Comparison of ENCODE assay signal across 20 cellular contexts in genomic region chr7:40907286-40907685, GRCh38.
A peak's percentile ranks its signal among the peaks of the same experiment; 100 is the strongest.
DNase-seq lines count a peak whose midpoint lies in the region; ATAC-seq, FAIRE-seq and TF ChIP-seq lines count a peak whose summit lies in the region.
"Had no signal": no experiment of that assay in that cellular context is flagged by ENCODE, and none has a peak within 500 bp of the region (broad histone marks: within the 10 kb centered on the region; RNA-seq: fewer than 3 reads in every experiment).

No MANE protein-coding gene starts in this region.

- no peak overlapping the region for H2AK5ac ChIP-seq in IMR-90 (ENCODE audit: low read depth, low read length)

- H2BK5ac ChIP-seq in IMR-90 (ENCODE audit: low read depth, low read length, poor library complexity, severe bottlenecking): peak overlapping the region; percentile 53

- no peak overlapping the region for H3K4me2 ChIP-seq in IMR-90 (ENCODE audit: low read depth, low read length)
- no peak overlapping the region for H3K4me2 ChIP-seq in GM12878 (ENCODE audit: control insufficient read depth, insufficient read depth)
- H3K4me2 ChIP-seq: A549; BLaER1 treated with 17β-estradiol and CSF1 and Interleukin-3, amounts not matched to agents 10 nM and 100 nM had no signal

- H3K23ac ChIP-seq in IMR-90 (ENCODE audit: low read depth, low read length): no peak overlapping the region

- CTCF ChIA-PET in IMR-90 (lab: Yijun Ruan, JAX): interaction anchor here (0.6 kb wide), 1 partner anchor 19 kb away, joined by 3 read pairs; no protein-coding TSS in a partner anchor
- CTCF ChIA-PET in GM12878 (lab: Yijun Ruan, JAX): interaction anchor here (0.8 to 1.1 kb wide), 3 partner anchors 10 to 96 kb away, joined by 4 to 5 read pairs (median 5); no protein-coding TSS in a partner anchor

- SMC1A ChIA-PET in GM12878 (lab: Charles Lee; ENCODE audit: uncharacterized antibody, unreplicated experiment): no interaction called here

- no peak overlapping the region for H2BK20ac ChIP-seq in IMR-90 (ENCODE audit: low read depth, low read length)

- RAD21 ChIA-PET in GM12878 (lab: Charles Lee; ENCODE audit: unreplicated experiment): interaction anchor here (1.8 kb wide), 1 partner anchor 12 kb away, joined by 6 read pairs; no protein-coding TSS in a partner anchor

- DNase-seq in IMR-90 (no peak), GM12878 (ENCODE audit: low read depth, low spot score) (no peak), mucosa of descending colon (no peak), breast epithelium (ENCODE audit: low spot score in 2 of 2) (no peak)
- DNase-seq in activated naive CD4-positive, alpha-beta T cell (lab: John Stamatoyannopoulos, UW): no peak
- no peak for DNase-seq in stimulated activated CD4-positive, alpha-beta T cell treated with anti-CD3 and anti-CD28 coated beads, Interleukin-4, amount 100 ng/mL, for 4 hours
- DNase-seq: AML-193; Caco-2; Calu3; CD4-positive, alpha-beta T cell; CD8-positive, alpha-beta T cell; DMS79 treated with DMSO at 0.1 percent for 48 hours; GF-D8 had no signal

- H4K20me1 ChIP-seq in IMR-90 (ENCODE audit: insufficient read depth, low read length) (no peaks in the 10 kb centered on the region), GM12878 (ENCODE audit: control insufficient read depth, insufficient read depth) (no peaks in the 10 kb centered on the region)
- H4K20me1 ChIP-seq: BLaER1 treated with 17β-estradiol and CSF1 and Interleukin-3, amounts not matched to agents 10 nM and 100 nM had no signal

- no peak for ATAC-seq in IMR-90 (ENCODE audit: low read depth)
- no peak; the same call in 2 of the 3 replicates for ATAC-seq in GM12878
- peak; percentile 56 for ATAC-seq in mucosa of descending colon
- ATAC-seq: A549; CD8-positive, alpha-beta T cell had no signal

- H3K9me3 ChIP-seq in IMR-90 (ENCODE audit: control insufficient read depth, insufficient read depth, low read length) (no peaks in the 10 kb centered on the region), GM12878 (replicated peaks; ENCODE audit: control insufficient read depth, insufficient read depth, low read length) (no peaks in the 10 kb centered on the region), mucosa of descending colon (no peaks in the 10 kb centered on the region), breast epithelium (no peaks in the 10 kb centered on the region)
- H3K9me3 ChIP-seq: A549; BLaER1 treated with 17β-estradiol and CSF1 and Interleukin-3, amounts not matched to agents 10 nM and 100 nM; Caco-2 had no signal

- H3K9me1 ChIP-seq in IMR-90 (ENCODE audit: insufficient read depth, low read length): no peaks in the 10 kb centered on the region

- no peak for TF ChIP-seq CTCF in IMR-90 (conservative IDR thresholded peaks at IDR 0.05; ENCODE audit: low read depth, low read length)
- TF ChIP-seq CTCF in GM12878 (IDR thresholded peaks at IDR 0.05 in 2 of 3, conservative IDR thresholded peaks at IDR 0.05 in 1 of 3; ENCODE audit: control insufficient read depth in 2 of 3, extremely low read depth in 1 of 3, insufficient read depth in 1 of 3, low read depth in 3 of 3, low read length in 3 of 3): no peak
- TF ChIP-seq CTCF in mucosa of descending colon (IDR thresholded peaks at IDR 0.05): no peak
- TF ChIP-seq CTCF in breast epithelium (IDR thresholded peaks at IDR 0.05): no peak

- H4K91ac ChIP-seq in IMR-90 (ENCODE audit: insufficient read depth, low read depth, low read length): no peak overlapping the region

- TF ChIP-seq RAD21 in IMR-90 (IDR thresholded peaks at IDR 0.05; ENCODE audit: low read length): no peak
- TF ChIP-seq RAD21 in GM12878 (IDR thresholded peaks at IDR 0.05; ENCODE audit: insufficient read depth, low read depth, low read length): no peak

- intact Hi-C loops in IMR-90 (cut with micrococcal nuclease): no loop called here
- intact Hi-C loops in GM12878 (cut with micrococcal nuclease; ENCODE audit: unreplicated experiment): no loop called here
- intact Hi-C loops in mucosa of descending colon (cut with DNase I, micrococcal nuclease): no loop called here
- intact Hi-C loops in breast epithelium (cut with DNase I; ENCODE audit: low total_unique reads): no loop called here

- no peak overlapping the region for H3K27ac ChIP-seq in IMR-90 (ENCODE audit: insufficient read depth, low read length)
- no peak overlapping the region for H3K27ac ChIP-seq in GM12878 (ENCODE audit: control insufficient read depth, insufficient read depth)
- H3K27ac ChIP-seq in breast epithelium: no peak overlapping the region
- H3K27ac ChIP-seq: 22Rv1; A549; BLaER1 treated with 17β-estradiol and CSF1 and Interleukin-3, amounts not matched to agents 10 nM and 100 nM; C4-2B had no signal

- no peaks in the 10 kb centered on the region for H3K4me1 ChIP-seq in IMR-90 (ENCODE audit: control insufficient read depth, insufficient read depth, low read length)
- no peaks in the 10 kb centered on the region for H3K4me1 ChIP-seq in GM12878 (ENCODE audit: control insufficient read depth, insufficient read depth, low read length)
- H3K4me1 ChIP-seq in mucosa of descending colon (ENCODE audit: low read depth): no peaks in the 10 kb centered on the region
- no peaks in the 10 kb centered on the region for H3K4me1 ChIP-seq in breast epithelium
- H3K4me1 ChIP-seq: A549; BLaER1 treated with 17β-estradiol and CSF1 and Interleukin-3, amounts not matched to agents 10 nM and 100 nM; Caco-2 had no signal

- no peak overlapping the region for H3K18ac ChIP-seq in IMR-90 (ENCODE audit: low read depth, low read length)

- no peak overlapping the region for H4K5ac ChIP-seq in IMR-90 (ENCODE audit: low read depth, low read length)

- H3K56ac ChIP-seq in IMR-90 (ENCODE audit: extremely low read depth, insufficient read depth, low read length): no peak overlapping the region

- H3K36me3 ChIP-seq in IMR-90 (ENCODE audit: control insufficient read depth, insufficient read depth, low read length): no peaks in the 10 kb centered on the region
- H3K36me3 ChIP-seq in GM12878 (ENCODE audit: control insufficient read depth in 2 of 2, insufficient read depth in 2 of 2, low read length in 1 of 2): no peaks in the 10 kb centered on the region
- no peaks in the 10 kb centered on the region for H3K36me3 ChIP-seq in mucosa of descending colon (ENCODE audit: low read depth)
- H3K36me3 ChIP-seq in breast epithelium: no peaks in the 10 kb centered on the region
- H3K36me3 ChIP-seq: BLaER1 treated with 17β-estradiol and CSF1 and Interleukin-3, amounts not matched to agents 10 nM and 100 nM had no signal

- WGBS in IMR-90 (ENCODE audit: extremely low coverage in 2 of 2, insufficient read length in 1 of 2), 2 experiments: no CpG with 5 or more reads among the region's 3 CpGs
- 22% methylated on average over 3 of the region's 3 CpGs for WGBS in GM12878 (ENCODE audit: insufficient coverage, insufficient replicate concordance, low lambda C conversion rate, missing lambda C conversion rate)

- peak overlapping the region; percentile 27; the same call in 1 of the 2 replicates for H2BK120ac ChIP-seq in IMR-90 (ENCODE audit: low read depth, low read length)

- no peak overlapping the region for H4K8ac ChIP-seq in IMR-90 (ENCODE audit: low read depth in 2 of 2, low read length in 2 of 2)

- H3K27me3 ChIP-seq in IMR-90 (ENCODE audit: control insufficient read depth, insufficient read depth, low read length): no peaks in the 10 kb centered on the region
- no peaks in the 10 kb centered on the region for H3K27me3 ChIP-seq in GM12878 (replicated peaks in 1 of 2; ENCODE audit: control insufficient read depth in 2 of 2, insufficient read depth in 2 of 2, low read length in 1 of 2)
- no peaks in the 10 kb centered on the region for H3K27me3 ChIP-seq in breast epithelium
- H3K27me3 ChIP-seq: BLaER1 treated with 17β-estradiol and CSF1 and Interleukin-3, amounts not matched to agents 10 nM and 100 nM had no signal

- no peak overlapping the region for H3K9ac ChIP-seq in IMR-90 (ENCODE audit: low read depth, low read length)
- H3K9ac ChIP-seq in GM12878 (ENCODE audit: control insufficient read depth, insufficient read depth, low read length): no peak overlapping the region
- H3K9ac ChIP-seq: BLaER1 treated with 17β-estradiol and CSF1 and Interleukin-3, amounts not matched to agents 10 nM and 100 nM had no signal

- dilution Hi-C loops in IMR-90 (cut with HindIII; ENCODE audit: low sequenced_read_pairs, unreplicated experiment): no loop called here

- H2AK9ac ChIP-seq in IMR-90 (replicated peaks; ENCODE audit: low read depth, low read length, poor library complexity): no peak overlapping the region

- POLR2A ChIA-PET in IMR-90 (lab: Charles Lee; ENCODE audit: unreplicated experiment) (interaction anchor here (0.6 kb wide), 1 partner anchor 48 kb away, joined by 4 read pairs; no protein-coding TSS in a partner anchor), GM12878 (lab: Charles Lee) (interaction anchor here (0.6 kb wide), 1 partner anchor 800 kb away, joined by 3 read pairs; no protein-coding TSS in a partner anchor)

- no peak overlapping the region for H3K4ac ChIP-seq in IMR-90 (ENCODE audit: low read depth, low read length)

- no peaks in the 10 kb centered on the region for H3K79me2 ChIP-seq in GM12878 (ENCODE audit: control insufficient read depth, insufficient read depth, low read length)

- H2BK15ac ChIP-seq in IMR-90 (ENCODE audit: low read depth, low read length): no peak overlapping the region

- TF ChIP-seq EP300 in GM12878 (IDR thresholded peaks at IDR 0.05; ENCODE audit: borderline replicate concordance in 1 of 2, control insufficient read depth in 1 of 2, low read depth in 2 of 2, low read length in 2 of 2): no peak

- no peaks in the 10 kb centered on the region for H3K79me1 ChIP-seq in IMR-90 (ENCODE audit: low read depth in 1 of 2, low read length in 2 of 2)

- in situ Hi-C loops in IMR-90 (cut with MboI; ENCODE audit: low sequenced_read_pairs): no loop called here
- in situ Hi-C loops in GM12878 (cut with MboI): no loop called here

- FAIRE-seq in GM12878 (lab: Jason Lieb, UNC): no peak
- FAIRE-seq: A549, D721Med, G401.6, GM12892 had no signal

- H2AFZ ChIP-seq in IMR-90 (replicated peaks; ENCODE audit: low read length, poor library complexity) (no peak overlapping the region), GM12878 (ENCODE audit: control insufficient read depth, low read depth, low read length) (no peak overlapping the region)

- no peak for TF ChIP-seq POLR2A in IMR-90 (IDR thresholded peaks at IDR 0.05; ENCODE audit: low read depth, low read length)
- TF ChIP-seq POLR2A in GM12878 (IDR thresholded peaks at IDR 0.05; ENCODE audit: low read depth, low read length): no peak
- no peak for TF ChIP-seq POLR2A in breast epithelium (IDR thresholded peaks at IDR 0.05)

- BruUV-seq in IMR-90 (replicated peaks; lab: Mats Ljungman, UMichigan) (no TSS peak), GM12878 (replicated peaks; lab: Mats Ljungman, UMichigan) (no TSS peak)

- H3K4me3 ChIP-seq in IMR-90 (ENCODE audit: insufficient read depth, low read depth, low read length) (no peak overlapping the region), GM12878 (no peak overlapping the region), mucosa of descending colon (no peak overlapping the region), breast epithelium (no peak overlapping the region)
- H3K4me3 ChIP-seq: A549; BLaER1 treated with 17β-estradiol and CSF1 and Interleukin-3, amounts not matched to agents 10 nM and 100 nM had no signal

- 0 out of 2 replicates have a peak overlapping the region, but pooled peaks have one; percentile 52 for H3K14ac ChIP-seq in IMR-90 (replicated peaks; ENCODE audit: low read depth, low read length)

TF ChIP-seq in GM12878, 131 proteins besides CTCF, POLR2A, EP300 and RAD21 (continues in another document):
- peak; percentile 37; the same call in 1 of the 2 replicates for TF ChIP-seq ATF7 (IDR thresholded peaks at IDR 0.05; ENCODE audit: low read depth)
- no peak for TF ChIP-seq KDM1A (IDR thresholded peaks at IDR 0.05; ENCODE audit: borderline replicate concordance)
